Comparison of ENCODE assay signal across 16 cellular contexts in genomic region chr20:51803157-51803854, GRCh38. TPM values are rescaled to one million over a fixed set of nuclear protein-coding genes. Genes with fewer than 3 reads are reported as not detected.
DNase-seq lines count a peak whose midpoint lies in the region; ATAC-seq and TF ChIP-seq lines count a peak whose summit lies in the region.
"Had no signal": no experiment of that assay in that cellular context is flagged by ENCODE, and none has a peak within 500 bp of the region (broad histone marks: within the 10 kb centered on the region; RNA-seq: fewer than 3 reads in every experiment).

No MANE protein-coding gene starts in this region.

- H3K4me3 Mint-ChIP-seq in endothelial cell (ENCODE audit: unreplicated experiment) (peak overlapping the region; percentile 98), neural progenitor cell (peak overlapping the region; percentile 99)
- H3K4me3 Mint-ChIP-seq in activated CD4-positive, alpha-beta T cell treated with anti-CD3 and anti-CD28 coated beads, Interleukin-2, amount 10 ng/mL, durations not matched to agents 24 days and 14 days: no peak overlapping the region
- H3K4me3 Mint-ChIP-seq: stimulated activated memory B cell treated with anti-CD40 and anti-IgM and Interleukin-4, amounts not matched to agents 10 μg/mL and 1 μg/mL and 100 μg/mL, for 72 hours had no signal

- no peak overlapping the region for H3K9ac ChIP-seq in neural progenitor cell

- no peak for ATAC-seq in HG02970 (IDR thresholded peaks at IDR 0.05; ENCODE audit: low FRiP score, unreplicated experiment)
- ATAC-seq: gastroesophageal sphincter; stimulated activated memory B cell treated with anti-CD40 and anti-IgM and Interleukin-4, amounts not matched to agents 10 μg/mL and 1 μg/mL and 100 μg/mL, for 72 hours; upper lobe of right lung had no signal

- H3K9me3 ChIP-seq in neural progenitor cell (ENCODE audit: low read depth): no peaks in the 10 kb centered on the region
- H3K9me3 ChIP-seq: gastroesophageal sphincter, ovary, upper lobe of right lung had no signal

- no peaks in the 10 kb centered on the region for H3K36me3 Mint-ChIP-seq in endothelial cell (ENCODE audit: low read depth, unreplicated experiment)
- no peaks in the 10 kb centered on the region for H3K36me3 Mint-ChIP-seq in neural progenitor cell
- no peaks in the 10 kb centered on the region for H3K36me3 Mint-ChIP-seq in activated CD4-positive, alpha-beta T cell treated with anti-CD3 and anti-CD28 coated beads, Interleukin-2, amount 10 ng/mL, durations not matched to agents 24 days and 14 days (ENCODE audit: low read depth)
- H3K36me3 Mint-ChIP-seq: stimulated activated memory B cell treated with anti-CD40 and anti-IgM and Interleukin-4, amounts not matched to agents 10 μg/mL and 1 μg/mL and 100 μg/mL, for 72 hours had no signal

- no peak overlapping the region for H3K27ac ChIP-seq in neural progenitor cell
- H3K27ac ChIP-seq: gastroesophageal sphincter, ovary, upper lobe of right lung had no signal

- H4K20me1 ChIP-seq in neural progenitor cell (ENCODE audit: low read depth): peaks cover 18% of the 10 kb centered on the region

- H3K27ac Mint-ChIP-seq in endothelial cell (ENCODE audit: unreplicated experiment) (no peak overlapping the region), neural progenitor cell (no peak overlapping the region)
- no peak overlapping the region for H3K27ac Mint-ChIP-seq in activated CD4-positive, alpha-beta T cell treated with anti-CD3 and anti-CD28 coated beads, Interleukin-2, amount 10 ng/mL, durations not matched to agents 24 days and 14 days
- H3K27ac Mint-ChIP-seq: stimulated activated memory B cell treated with anti-CD40 and anti-IgM and Interleukin-4, amounts not matched to agents 10 μg/mL and 1 μg/mL and 100 μg/mL, for 72 hours had no signal

- H3K4me1 ChIP-seq in neural progenitor cell: peaks cover 34% of the 10 kb centered on the region

- H3K27me3 Mint-ChIP-seq in endothelial cell (ENCODE audit: unreplicated experiment) (peaks cover 4% of the 10 kb centered on the region), neural progenitor cell (ENCODE audit: insufficient read depth, low read depth) (peaks cover 2% of the 10 kb centered on the region)
- H3K27me3 Mint-ChIP-seq in activated CD4-positive, alpha-beta T cell treated with anti-CD3 and anti-CD28 coated beads, Interleukin-2, amount 10 ng/mL, durations not matched to agents 24 days and 14 days: peaks cover 53% of the 10 kb centered on the region

- H3K27me3 ChIP-seq in neural progenitor cell: no peaks in the 10 kb centered on the region
- H3K27me3 ChIP-seq: ovary had no signal

- H3F3A ChIP-seq in neural progenitor cell (ENCODE audit: low read depth): peaks cover 57% of the 10 kb centered on the region

- H3K4me2 ChIP-seq in neural progenitor cell: peak overlapping the region; percentile 93

- H3K79me2 ChIP-seq in neural progenitor cell (ENCODE audit: low read depth): peaks cover 50% of the 10 kb centered on the region

- H3K36me3 ChIP-seq in neural progenitor cell: no peaks in the 10 kb centered on the region
- H3K36me3 ChIP-seq: gastroesophageal sphincter, ovary, upper lobe of right lung had no signal

- peak overlapping the region; percentile 97 for H3K4me3 ChIP-seq in neural progenitor cell
- H3K4me3 ChIP-seq: gastroesophageal sphincter, ovary, upper lobe of right lung had no signal

- peak overlapping the region; percentile 36 for H2AFZ ChIP-seq in neural progenitor cell (replicated peaks)

- TF ChIP-seq CTCF in endothelial cell (IDR thresholded peaks at IDR 0.05; ENCODE audit: unreplicated experiment) (no peak), neural progenitor cell (IDR thresholded peaks at IDR 0.05) (no peak)

- DNase-seq in EL (peak; percentile 27), LoVo (ENCODE audit: low spot score) (peak; percentile 53), endothelial cell (ENCODE audit: low spot score) (no peak), neural progenitor cell (ENCODE audit: low spot score) (no peak), NCI-H748 (lab: John Stamatoyannopoulos, UW; ENCODE audit: unreplicated experiment) (no peak), NCI-H774 (lab: John Stamatoyannopoulos, UW) (no peak)
- DNase-seq in activated CD4-positive, alpha-beta T cell treated with anti-CD3 and anti-CD28 coated beads, Interleukin-2, amount 10 ng/mL, durations not matched to agents 24 days and 14 days: no peak
- DNase-seq: activated CD4-positive, alpha-beta T cell treated with anti-CD3 and anti-CD28 coated beads, Interleukin-2, amount 50 U/mL, for 48 hours; MM.1S; NCI-H187; OCI-M1; ovary; upper lobe of right lung had no signal

- no peaks in the 10 kb centered on the region for H3K9me3 Mint-ChIP-seq in endothelial cell (ENCODE audit: unreplicated experiment)
- H3K9me3 Mint-ChIP-seq in neural progenitor cell: no peaks in the 10 kb centered on the region
- H3K9me3 Mint-ChIP-seq in activated CD4-positive, alpha-beta T cell treated with anti-CD3 and anti-CD28 coated beads, Interleukin-2, amount 10 ng/mL, durations not matched to agents 24 days and 14 days: no peaks in the 10 kb centered on the region
- H3K9me3 Mint-ChIP-seq: stimulated activated memory B cell treated with anti-CD40 and anti-IgM and Interleukin-4, amounts not matched to agents 10 μg/mL and 1 μg/mL and 100 μg/mL, for 72 hours had no signal

- intact Hi-C loops in activated CD4-positive, alpha-beta T cell treated with anti-CD3 and anti-CD28 coated beads, Interleukin-2, amount 10 ng/mL, durations not matched to agents 24 days and 14 days (cut with micrococcal nuclease): loop anchor here (5.0 kb wide), 1 partner anchor 36 kb away; the partner anchor contains the start of gene ATP9A

- H3K4me1 Mint-ChIP-seq in endothelial cell (ENCODE audit: unreplicated experiment): peaks cover 21% of the 10 kb centered on the region
- H3K4me1 Mint-ChIP-seq in neural progenitor cell: peaks cover 34% of the 10 kb centered on the region
- H3K4me1 Mint-ChIP-seq in activated CD4-positive, alpha-beta T cell treated with anti-CD3 and anti-CD28 coated beads, Interleukin-2, amount 10 ng/mL, durations not matched to agents 24 days and 14 days: peaks cover 2% of the 10 kb centered on the region

RNA-seq across cellular contexts. Expression of gene SALL4, which starts 1.0 kb away (rescaled TPM):
- 65.4 TPM for total RNA-seq in endothelial cell (ENCODE audit: unreplicated experiment)
- total RNA-seq in neural progenitor cell (ENCODE audit: low replicate concordance): 219 and 274 TPM in 2 replicates
- 0.28 and 0.75 TPM in 2 replicates for total RNA-seq in activated CD4-positive, alpha-beta T cell treated with anti-CD3 and anti-CD28 coated beads, Interleukin-2, amount 10 ng/mL, durations not matched to agents 24 days and 14 days
- total RNA-seq: gastroesophageal sphincter had no signal

RNA-seq across cellular contexts. Expression of gene ATP9A, which starts 35.1 kb away (rescaled TPM):
- total RNA-seq in endothelial cell (ENCODE audit: unreplicated experiment): 30.6 TPM
- 17.6 and 18.2 TPM in 2 replicates for total RNA-seq in neural progenitor cell (ENCODE audit: low replicate concordance)
- 14.7 and 16.1 TPM in 2 replicates for total RNA-seq in activated CD4-positive, alpha-beta T cell treated with anti-CD3 and anti-CD28 coated beads, Interleukin-2, amount 10 ng/mL, durations not matched to agents 24 days and 14 days

Comparison
In these comparisons a context has a peak if more than half of its experiments do, and no peak if none do; other contexts are left out.
1. DNase-seq: peak in EL (single experiment) and LoVo (single experiment); none in endothelial cell (single experiment), neural progenitor cell (single experiment), activated CD4-positive, alpha-beta T cell treated with anti-CD3 and anti-CD28 coated beads, Interleukin-2, amount 10 ng/mL, durations not matched to agents 24 days and 14 days (single experiment), NCI-H748 (single experiment) and NCI-H774 (single experiment).
2. RNA of gene SALL4, which starts 1.0 kb away (total RNA-seq): 219 to 274 TPM in neural progenitor cell and 65.4 TPM in endothelial cell (single experiment); 0.28 to 0.75 TPM in activated CD4-positive, alpha-beta T cell treated with anti-CD3 and anti-CD28 coated beads, Interleukin-2, amount 10 ng/mL, durations not matched to agents 24 days and 14 days; every median in the first group is over 10 times any median in the second.